8 cellular contexts compared by ENCODE assay signal in genomic region chr5:176388003-176388340, GRCh38. TPM values are rescaled to one million over a fixed set of nuclear protein-coding genes. Genes with fewer than 3 reads are reported as not detected.
A peak's percentile ranks its signal among the peaks of the same experiment; 100 is the strongest.
DNase-seq lines count a peak whose midpoint lies in the region; ATAC-seq and TF ChIP-seq lines count a peak whose summit lies in the region.

No MANE protein-coding gene starts in this region.

- H3K9ac ChIP-seq in neural cell (ENCODE audit: low read length), result peak overlapping the region; percentile 85

- TF ChIP-seq RAD21 in neural cell (conservative IDR thresholded peaks at IDR 0.05), result no peak

- H3K79me2 ChIP-seq in neural cell (replicated peaks; ENCODE audit: insufficient read depth, low read length), result peaks cover 10% of the 10 kb centered on the region

- H3K27me3 Mint-ChIP-seq in activated T-cell treated with anti-CD3 and anti-CD28 coated beads, Interleukin-2, amount 50 U/mL, for 24 hours, result no peaks in the 10 kb centered on the region

- TF ChIP-seq CTCF in RWPE2 (IDR thresholded peaks at IDR 0.05; ENCODE audit: poor library complexity, severe bottlenecking), result no peak
- no peak for TF ChIP-seq CTCF in epithelial cell of esophagus (IDR thresholded peaks at IDR 0.05; ENCODE audit: insufficient read depth, low read depth, low read length, missing control alignments)
- no peak for TF ChIP-seq CTCF in neural cell (IDR thresholded peaks at IDR 0.05; ENCODE audit: poor library complexity, severe bottlenecking)

- no peak for DNase-seq in activated T-cell treated with anti-CD3 and anti-CD28 coated beads, Interleukin-2, amount 50 U/mL, for 24 hours
- DNase-seq in activated T-cell treated with anti-CD3 and anti-CD28 coated beads for 4 hours (no peak), RWPE2 (ENCODE audit: low spot score) (no peak), epithelial cell of esophagus (ENCODE audit: low read depth) (no peak), Ammon's horn (ENCODE audit: low spot score) (no peak)
- no peak for DNase-seq in activated CD8-positive, alpha-beta memory T cell treated with anti-CD3 and anti-CD28 coated beads for 24 hours

- H3K36me3 Mint-ChIP-seq in activated T-cell treated with anti-CD3 and anti-CD28 coated beads, Interleukin-2, amount 50 U/mL, for 24 hours (ENCODE audit: low read depth), result peaks cover 95% of the 10 kb centered on the region

- no peaks in the 10 kb centered on the region for H3K9me2 ChIP-seq in neural cell (ENCODE audit: insufficient read depth, low read length)

- peaks cover 79% of the 10 kb centered on the region for H3K36me3 ChIP-seq in RWPE2 (ENCODE audit: low read depth)
- H3K36me3 ChIP-seq in neural cell (ENCODE audit: insufficient read depth, low read length), result no peaks in the 10 kb centered on the region

- H3K9me3 ChIP-seq in RWPE2 (ENCODE audit: severe bottlenecking), result no peaks in the 10 kb centered on the region
- no peaks in the 10 kb centered on the region for H3K9me3 ChIP-seq in neural cell (ENCODE audit: low read length)

- no peaks in the 10 kb centered on the region for H3F3A ChIP-seq in neural cell (ENCODE audit: insufficient read depth, low read length, poor library complexity, severe bottlenecking)

- TF ChIP-seq EP300 in neural cell (conservative IDR thresholded peaks at IDR 0.05; ENCODE audit: poor library complexity, severe bottlenecking), result no peak

- H3K9me3 Mint-ChIP-seq in activated T-cell treated with anti-CD3 and anti-CD28 coated beads, Interleukin-2, amount 50 U/mL, for 24 hours, result no peaks in the 10 kb centered on the region

- peak overlapping the region; percentile 82 for H3K4me3 ChIP-seq in RWPE2 (ENCODE audit: severe bottlenecking)
- peak overlapping the region; percentile 94 for H3K4me3 ChIP-seq in epithelial cell of esophagus (ENCODE audit: low read length)
- peak overlapping the region; percentile 81 for H3K4me3 ChIP-seq in neural cell (ENCODE audit: low read length)

- peak overlapping the region; percentile 57 for H3K4me2 ChIP-seq in neural cell (ENCODE audit: low read length)

- no peaks in the 10 kb centered on the region for H4K20me1 ChIP-seq in neural cell (ENCODE audit: insufficient read depth)

- H3K4me1 Mint-ChIP-seq in activated T-cell treated with anti-CD3 and anti-CD28 coated beads, Interleukin-2, amount 50 U/mL, for 24 hours (ENCODE audit: low read depth), result peaks cover 35% of the 10 kb centered on the region

- H3K27ac Mint-ChIP-seq in activated T-cell treated with anti-CD3 and anti-CD28 coated beads, Interleukin-2, amount 50 U/mL, for 24 hours, result peak overlapping the region; percentile 100

- ATAC-seq in RWPE2 (ENCODE audit: low read depth), result 0 out of 3 replicates have a peak, but pooled peaks have one; percentile 1
- ATAC-seq in GM19463 (IDR thresholded peaks at IDR 0.05; ENCODE audit: unreplicated experiment), result no peak

- peaks cover 10% of the 10 kb centered on the region for H3K4me1 ChIP-seq in RWPE2 (ENCODE audit: insufficient read depth, poor library complexity, severe bottlenecking)

- H3K27ac ChIP-seq in RWPE2 (ENCODE audit: poor library complexity, severe bottlenecking) (peak overlapping the region; percentile 79), neural cell (ENCODE audit: low read length) (peak overlapping the region; percentile 90)

- no peak overlapping the region for H2AFZ ChIP-seq in neural cell (ENCODE audit: low read depth, low read length)

- peak overlapping the region; percentile 98 for H3K4me3 Mint-ChIP-seq in activated T-cell treated with anti-CD3 and anti-CD28 coated beads, Interleukin-2, amount 50 U/mL, for 24 hours

- no peaks in the 10 kb centered on the region for H3K27me3 ChIP-seq in RWPE2 (ENCODE audit: insufficient read depth, poor library complexity, severe bottlenecking)
- H3K27me3 ChIP-seq in neural cell (ENCODE audit: insufficient read depth, low read depth, low read length), result no peaks in the 10 kb centered on the region

TF ChIP-seq in neural cell, 6 proteins besides CTCF, POLR2A, EP300 and RAD21:
- TF ChIP-seq REST (IDR thresholded peaks at IDR 0.05; ENCODE audit: borderline replicate concordance) (peak; percentile 23), TAF1 (IDR thresholded peaks at IDR 0.05; ENCODE audit: low read depth) (no peak), POLR2AphosphoS5 (IDR thresholded peaks at IDR 0.05) (no peak), SMC3 (conservative IDR thresholded peaks at IDR 0.05; ENCODE audit: poor library complexity) (peak; percentile 4), EZH2 (IDR thresholded peaks at IDR 0.05; ENCODE audit: borderline replicate concordance, insufficient read depth, low read length, poor library complexity, severe bottlenecking) (no peak), MXI1 (conservative IDR thresholded peaks at IDR 0.05; ENCODE audit: poor library complexity, severe bottlenecking) (no peak)

RNA-seq across cellular contexts. Expression of gene NOP16, which starts 0.4 kb away (rescaled TPM):
- 23.9 and 29.9 TPM in 2 replicates for polyA plus RNA-seq in neural cell
- 12.5 and 12.7 TPM in 2 replicates for polyA minus RNA-seq in neural cell

RNA-seq across cellular contexts. Expression of gene HIGD2A, which starts 0.6 kb away (rescaled TPM):
- polyA plus RNA-seq in neural cell, result 61.8 and 81.3 TPM in 2 replicates
- polyA minus RNA-seq in neural cell, result 36.0 and 41.3 TPM in 2 replicates

RNA-seq across cellular contexts. Expression of gene ARL10, which starts 22.7 kb away (rescaled TPM):
- 12.7 and 22.8 TPM in 2 replicates for polyA plus RNA-seq in neural cell
- polyA minus RNA-seq in neural cell, result 38.5 and 41.1 TPM in 2 replicates

RNA-seq across cellular contexts. Expression of gene KIAA1191, which starts 26.4 kb away (rescaled TPM):
- polyA plus RNA-seq in neural cell, result 135 and 137 TPM in 2 replicates
- 125 and 129 TPM in 2 replicates for polyA minus RNA-seq in neural cell

RNA-seq across cellular contexts. Expression of gene CLTB, which starts 28.4 kb away (rescaled TPM):
- polyA plus RNA-seq in neural cell, result 239 and 245 TPM in 2 replicates
- polyA minus RNA-seq in neural cell, result 116 and 124 TPM in 2 replicates
